Comparison of ENCODE assay signal across 18 cellular contexts in the genomic region with DNA sequence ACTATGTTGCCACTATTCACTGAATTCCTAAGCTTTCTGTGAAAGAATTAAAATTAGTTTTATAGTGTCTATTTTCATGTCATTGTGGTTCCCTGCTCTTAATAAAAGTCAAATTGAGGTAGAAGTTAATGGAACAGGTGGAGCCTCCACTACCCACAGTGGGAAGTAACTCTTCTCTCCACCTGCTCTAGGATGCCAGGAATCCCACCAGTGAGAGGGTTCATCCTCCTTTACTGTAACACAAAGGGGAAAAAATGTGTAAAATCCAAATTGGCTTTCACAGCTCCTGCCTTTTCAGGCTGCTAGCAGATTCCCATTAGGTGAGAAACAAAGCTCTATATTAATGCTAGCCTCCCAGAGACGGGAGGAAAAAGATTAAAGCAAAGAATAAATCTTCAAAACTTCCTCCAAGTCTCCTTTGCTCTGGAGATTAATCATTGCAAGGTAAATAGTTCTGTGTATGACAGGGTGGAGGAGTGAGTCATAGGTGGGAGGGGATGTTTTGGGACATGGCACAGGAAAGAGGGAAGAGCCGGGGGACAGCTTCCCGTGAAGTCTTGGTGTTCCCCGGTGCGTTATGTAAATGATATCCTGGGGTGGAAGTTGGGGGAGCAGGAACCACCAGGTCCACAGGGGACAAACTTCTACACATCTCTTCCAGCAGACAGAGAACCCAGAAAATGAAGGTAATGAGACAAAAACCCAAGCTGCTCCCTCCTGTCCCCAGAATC. TPM values are rescaled to one million over a fixed set of nuclear protein-coding genes. Genes with fewer than 3 reads are reported as not detected.
DNase-seq lines count a peak whose midpoint lies in the region; ATAC-seq, FAIRE-seq and TF ChIP-seq lines count a peak whose summit lies in the region.
"Not testable (repeated sequence)": the region's sequence is repeated elsewhere in the genome, so short reads cannot be mapped to it uniquely, and the experiment has no call there.
"Had no signal": no experiment of that assay in that cellular context is flagged by ENCODE, and none has a peak within 500 bp of the region (broad histone marks: within the 10 kb centered on the region; RNA-seq: fewer than 3 reads in every experiment).

No MANE protein-coding gene starts in this region.

- H3K79me2 ChIP-seq in H1 (ENCODE audit: control insufficient read depth in 1 of 2, insufficient read depth in 2 of 2, low read length in 2 of 2), result not testable (repeated sequence)

- DNase-seq in DMS53 (lab: John Stamatoyannopoulos, UW) (peak; percentile 60), NCI-H460 (ENCODE audit: extremely low read depth, low read depth) (peak; percentile 13), glomerular visceral epithelial cell (ENCODE audit: extremely low spot score) (peak; percentile 45), renal cortical epithelial cell (ENCODE audit: low read depth) (peak; percentile 69)
- not testable (repeated sequence) for DNase-seq in WTC11 (ENCODE audit: low spot score); H1 (ENCODE audit: low read depth in 1 of 2, low spot score in 2 of 2); lower lobe of right lung; vagina (ENCODE audit: extremely low spot score in 2 of 2)

- ATAC-seq in WTC11 (peak; percentile 44; the same call in 1 of the 2 replicates), lower lobe of right lung (peak; percentile 48 to 78)

- not testable (repeated sequence) for H3K14ac ChIP-seq in H1 (ENCODE audit: insufficient read length)

- CTCF ChIA-PET in WTC11 (lab: Charles Lee); H1 (lab: Charles Lee; ENCODE audit: partially characterized antibody): not testable (repeated sequence)

- H4K91ac ChIP-seq in H1 (replicated peaks; ENCODE audit: insufficient read length, low read length), result not testable (repeated sequence)

- not testable (repeated sequence) for H3K4me3 Mint-ChIP-seq in WTC11

- not testable (repeated sequence) for H2AK5ac ChIP-seq in H1 (ENCODE audit: low read depth, low read length)

- not testable (repeated sequence) for H3K4me1 ChIP-seq in H1 (replicated peaks in 1 of 4; ENCODE audit: control insufficient read depth in 3 of 4, insufficient read depth in 4 of 4, low read length in 3 of 4); lower lobe of right lung; vagina

- not testable (repeated sequence) for H3K23me2 ChIP-seq in H1 (ENCODE audit: low read depth, low read length)

- H2BK12ac ChIP-seq in H1 (ENCODE audit: low read depth, low read length), result not testable (repeated sequence)

- not testable (repeated sequence) for H3K4me3 ChIP-seq in H1 (ENCODE audit: extremely low read depth in 1 of 4, insufficient read depth in 2 of 4, low read depth in 3 of 4, low read length in 4 of 4); lower lobe of right lung; vagina

- not testable (repeated sequence) for H4K20me1 ChIP-seq in H1 (replicated peaks in 1 of 2; ENCODE audit: control insufficient read depth in 1 of 2, insufficient read depth in 2 of 2, low read length in 2 of 2)

- not testable (repeated sequence) for H2BK5ac ChIP-seq in H1 (ENCODE audit: low read depth, low read length)

- not testable (repeated sequence) for H3K23ac ChIP-seq in H1 (ENCODE audit: insufficient read length)

- H4K5ac ChIP-seq in H1 (ENCODE audit: insufficient read length, low read depth, low read length), result not testable (repeated sequence)

- not testable (repeated sequence) for H3K36me3 ChIP-seq in H1 (ENCODE audit: control insufficient read depth in 2 of 4, insufficient read depth in 4 of 4, low read length in 3 of 4); lower lobe of right lung; vagina

- not testable (repeated sequence) for H2AFZ ChIP-seq in H1 (ENCODE audit: low read length)

- H3K9me3 ChIP-seq in H1 (ENCODE audit: insufficient read depth in 2 of 2, low read depth in 1 of 2, low read length in 1 of 2); lower lobe of right lung; vagina: not testable (repeated sequence)

- not testable (repeated sequence) for H3K9ac ChIP-seq in H1 (replicated peaks in 1 of 4; ENCODE audit: extremely low read depth in 1 of 4, low read depth in 3 of 4, low read length in 3 of 4)

- TF ChIP-seq CTCF in WTC11 (IDR thresholded peaks at IDR 0.05); H1 (IDR thresholded peaks at IDR 0.05; ENCODE audit: control extremely low read depth in 1 of 3, insufficient read depth in 1 of 3, low read depth in 1 of 3, low read length in 3 of 3); lower lobe of right lung (IDR thresholded peaks at IDR 0.05); vagina (IDR thresholded peaks at IDR 0.05): not testable (repeated sequence)

- not testable (repeated sequence) for H3K56ac ChIP-seq in H1 (replicated peaks; ENCODE audit: insufficient read length, low read depth, low read length)

- H3K4ac ChIP-seq in H1 (replicated peaks; ENCODE audit: insufficient read length, low read depth, low read length), result not testable (repeated sequence)

- not testable (repeated sequence) for H2BK15ac ChIP-seq in H1 (ENCODE audit: low read length)

- not testable (repeated sequence) for TF ChIP-seq EP300 in H1 (IDR thresholded peaks at IDR 0.05; ENCODE audit: borderline replicate concordance in 1 of 2, low read depth in 2 of 2, low read length in 2 of 2)

- H3K27me3 ChIP-seq in H1 (replicated peaks in 1 of 4; ENCODE audit: control insufficient read depth in 3 of 4, extremely low read depth in 1 of 4, insufficient read depth in 3 of 4, low read length in 3 of 4); lower lobe of right lung (ENCODE audit: low read depth); vagina: not testable (repeated sequence)

- H3K18ac ChIP-seq in H1 (ENCODE audit: extremely low read depth, low read length), result not testable (repeated sequence)

- peaks cover 13% of the 10 kb centered on the region for H3K4me1 Mint-ChIP-seq in WTC11

- H3K9me3 Mint-ChIP-seq in WTC11, result not testable (repeated sequence)

- not testable (repeated sequence) for H3K4me2 ChIP-seq in H1 (ENCODE audit: insufficient read depth in 1 of 2, low read depth in 2 of 2, low read length in 2 of 2)

- WGBS in H1 (ENCODE audit: extremely low coverage in 1 of 2, insufficient coverage in 1 of 2, insufficient read length in 1 of 2, insufficient replicate concordance in 2 of 2, low coverage in 1 of 2, low lambda C conversion rate in 2 of 2, missing lambda C conversion rate in 1 of 2), 2 experiments, result 65% methylated on average over 5 of the region's 5 CpGs; no CpG with 5 or more reads in 1 of the 2 experiments

- not testable (repeated sequence) for H3K79me1 ChIP-seq in H1 (ENCODE audit: low read depth, low read length)

- not testable (repeated sequence) for H2BK120ac ChIP-seq in H1 (replicated peaks; ENCODE audit: low read depth, low read length)

- not testable (repeated sequence) for TF ChIP-seq POLR2A in H1 (IDR thresholded peaks at IDR 0.05; ENCODE audit: control extremely low read depth in 1 of 2, low read depth in 2 of 2, low read length in 2 of 2); vagina (IDR thresholded peaks at IDR 0.05)

- H3K36me3 Mint-ChIP-seq in WTC11, result not testable (repeated sequence)

- not testable (repeated sequence) for H3K27ac ChIP-seq in H1 (ENCODE audit: low read depth, low read length)
- H3K27ac ChIP-seq in lower lobe of right lung (peak overlapping the region; percentile 59), vagina (peak overlapping the region; percentile 27)

- not testable (repeated sequence) for H2BK20ac ChIP-seq in H1 (ENCODE audit: low read length)

- H4K8ac ChIP-seq in H1 (ENCODE audit: extremely low read depth, insufficient read depth, low read length), result not testable (repeated sequence)

- intact Hi-C loops in lower lobe of right lung (cut with DNase I); vagina (cut with DNase I): not testable (repeated sequence)

- not testable (repeated sequence) for H3K27me3 Mint-ChIP-seq in WTC11 (ENCODE audit: low read depth)

- not testable (repeated sequence) for TF ChIP-seq RAD21 in H1 (IDR thresholded peaks at IDR 0.05 in 1 of 2, conservative IDR thresholded peaks at IDR 0.05 in 1 of 2; ENCODE audit: low read depth in 2 of 2, low read length in 2 of 2)

- not testable (repeated sequence) for H3K27ac Mint-ChIP-seq in WTC11

- POLR2A ChIA-PET in WTC11 (lab: Charles Lee); H1 (lab: Charles Lee; ENCODE audit: partially characterized antibody): not testable (repeated sequence)

- FAIRE-seq in H1 (lab: Jason Lieb, UNC), result peak; percentile 52

RNA-seq across cellular contexts. Expression of gene CYP3A7, which starts 16.5 kb away (rescaled TPM):
- total RNA-seq in NCI-H460 (2014; rRNA removed; shearing (Covaris generic)), result not detected in 2 replicates
- not detected in 2 replicates for polyA plus RNA-seq in NCI-H460 (2014; cell fraction: nucleus; rRNA removed)
- total RNA-seq in WTC11 (2021) (not detected in 3 replicates), lower lobe of right lung (0.21 TPM), renal cortical epithelial cell (not detected in 2 replicates), vagina (not detected)
- total RNA-seq in H1 (2021; fragmentation: NEBNext Ultra II Directional; extraction: Animal tissue kit (Norgen Biotek cat#: 25700)), result not detected in 2 replicates
- polyA plus RNA-seq in H1 (2011; rRNA removed), result not detected in 2 replicates
- not detected for polyA plus RNA-seq in H1 (2011; cell fraction: cytosol; rRNA removed)
- polyA plus RNA-seq in H1 (2011; cell fraction: nucleus; rRNA removed), result not detected
- polyA plus RNA-seq in H1 (2012, experiment 1 of 2), result 0.17 to 0.55 TPM in 2 of 4 replicates, not detected in the others
- not detected for polyA plus RNA-seq in H1 (2012, experiment 2 of 2)
- not detected for polyA plus RNA-seq in H1 (2013, experiment 1 of 2)
- polyA plus RNA-seq in H1 (2013, experiment 2 of 2), result not detected
- polyA minus RNA-seq in H1 (2011; rRNA and poly(A)+ RNA removed), result 0.47 TPM in 1 of 2 replicates, not detected in the other
- polyA minus RNA-seq in H1 (2011; cell fraction: cytosol; rRNA and poly(A)+ RNA removed), result not detected
- polyA minus RNA-seq in H1 (2011; cell fraction: nucleus; rRNA and poly(A)+ RNA removed), result not detected
- total RNA-seq: activated CD4-positive, alpha-beta memory T cell treated with anti-CD3 and anti-CD28 coated beads for 36 hours; activated T-helper 17 cell treated with anti-CD3 and anti-CD28 coated beads, Interleukin-2, amount 50 U/mL, for 72 hours; kidney; mesenteric fat pad; natural killer cell treated with Interleukin-12 subunit alpha and Interleukin-12 subunit beta and Interleukin-15 and Interleukin-18, amount 100 ng/mL, for 72 hours; OCI-LY7; osteocyte; T-cell had no signal

RNA-seq across cellular contexts. Expression of gene CYP3A4, which starts 32.5 kb away (rescaled TPM):
- not detected in 2 replicates for total RNA-seq in NCI-H460 (2014; rRNA removed; shearing (Covaris generic))
- polyA plus RNA-seq in NCI-H460 (2014; cell fraction: nucleus; rRNA removed), result not detected in 2 replicates
- 0.32 to 0.50 TPM (median 0.33 TPM) in 3 replicates for total RNA-seq in WTC11 (2021)
- total RNA-seq in H1 (2021; fragmentation: NEBNext Ultra II Directional; extraction: Animal tissue kit (Norgen Biotek cat#: 25700)), result not detected in 2 replicates
- polyA plus RNA-seq in H1 (2011; rRNA removed), result not detected in 2 replicates
- not detected for polyA plus RNA-seq in H1 (2011; cell fraction: cytosol; rRNA removed)
- polyA plus RNA-seq in H1 (2011; cell fraction: nucleus; rRNA removed), result not detected
- polyA plus RNA-seq in H1 (2012, experiment 1 of 2), result not detected in 4 replicates
- not detected for polyA plus RNA-seq in H1 (2012, experiment 2 of 2)
- not detected for polyA plus RNA-seq in H1 (2013, experiment 1 of 2)
- polyA plus RNA-seq in H1 (2013, experiment 2 of 2), result not detected
- not detected in 2 replicates for polyA minus RNA-seq in H1 (2011; rRNA and poly(A)+ RNA removed)
- not detected for polyA minus RNA-seq in H1 (2011; cell fraction: cytosol; rRNA and poly(A)+ RNA removed)
- polyA minus RNA-seq in H1 (2011; cell fraction: nucleus; rRNA and poly(A)+ RNA removed), result not detected
- total RNA-seq in lower lobe of right lung, result not detected
- 0.69 TPM in 1 of 2 replicates, not detected in the other for total RNA-seq in renal cortical epithelial cell
- total RNA-seq in vagina, result not detected
- total RNA-seq: activated CD4-positive, alpha-beta memory T cell treated with anti-CD3 and anti-CD28 coated beads for 36 hours; activated T-helper 17 cell treated with anti-CD3 and anti-CD28 coated beads, Interleukin-2, amount 50 U/mL, for 72 hours; kidney; natural killer cell treated with Interleukin-12 subunit alpha and Interleukin-12 subunit beta and Interleukin-15 and Interleukin-18, amount 100 ng/mL, for 72 hours; OCI-LY7; osteocyte; SJCRH30 had no signal
- polyA plus RNA-seq: AG04450 had no signal
